In the genomic region with DNA sequence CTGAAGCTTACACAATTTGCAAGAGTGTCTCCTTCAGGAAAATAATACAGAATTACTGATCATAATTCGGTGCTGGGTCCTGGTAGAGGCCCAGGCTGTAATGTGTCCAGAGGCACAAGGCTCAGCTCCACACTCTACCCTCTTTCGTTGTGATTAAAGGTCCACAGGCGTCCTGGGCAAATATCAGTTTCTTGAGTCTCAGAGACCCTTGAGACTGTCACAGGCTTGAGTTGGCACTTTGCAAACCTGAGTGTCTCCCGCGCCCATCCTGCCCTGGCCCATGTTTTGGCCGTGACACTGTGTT, we compare ENCODE assay signal across 1 cellular context.
TF ChIP-seq lines count a peak whose summit lies in the region.

No MANE protein-coding gene starts in this region.

TF ChIP-seq in IMR-90, 13 proteins besides CTCF, POLR2A, EP300 and RAD21 (continued from another document):
- TF ChIP-seq USF2 (IDR thresholded peaks at IDR 0.05; ENCODE audit: low read depth, low read length), result no peak
- TF ChIP-seq RCOR1 (IDR thresholded peaks at IDR 0.05; ENCODE audit: insufficient replicate concordance, low read length), result no peak
- no peak for TF ChIP-seq SMC3 (IDR thresholded peaks at IDR 0.05; ENCODE audit: low read depth, low read length)
- no peak for TF ChIP-seq CEBPB (IDR thresholded peaks at IDR 0.05; ENCODE audit: low read depth, low read length)
- TF ChIP-seq ELK1 (IDR thresholded peaks at IDR 0.05; ENCODE audit: borderline replicate concordance, low read depth, low read length), result no peak
